In the genomic region with DNA sequence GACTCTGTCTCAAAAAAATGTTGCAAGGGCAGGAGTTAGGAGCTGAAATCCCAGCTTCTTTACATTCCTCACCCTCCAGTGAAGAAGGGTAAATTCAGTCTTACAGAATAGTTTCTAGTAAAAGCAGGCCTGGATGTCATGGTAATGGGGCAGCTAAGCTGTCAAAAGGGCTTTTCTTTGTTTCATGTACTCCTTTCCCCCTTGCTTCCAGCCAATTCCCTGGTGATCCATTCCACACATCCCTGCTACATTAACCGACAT, we compare ENCODE assay signal across 18 cellular contexts. TPM values are rescaled to one million over a fixed set of nuclear protein-coding genes. Genes with fewer than 3 reads are reported as not detected.
"Had no signal": no experiment of that assay in that cellular context is flagged by ENCODE, and none has a peak within 500 bp of the region (broad histone marks: within the 10 kb centered on the region; RNA-seq: fewer than 3 reads in every experiment).

No MANE protein-coding gene starts in this region.

- H3K27me3 Mint-ChIP-seq: activated naive CD4-positive, alpha-beta T cell treated with anti-CD3 and anti-CD28 coated beads, Interleukin-2, amount 50 U/mL, for 24 hours; stimulated activated memory B cell treated with anti-CD40 and anti-IgM and Interleukin-4, amounts not matched to agents 10 μg/mL and 1 μg/mL and 100 μg/mL, for 72 hours had no signal

- H2AFZ ChIP-seq: parathyroid adenoma had no signal

- H3K27ac ChIP-seq: parathyroid adenoma, thyroid gland had no signal

- H3K36me3 ChIP-seq: uterus had no signal

- FAIRE-seq: colon, endothelial cell of umbilical vein, frontal cortex had no signal

- H3K9me3 Mint-ChIP-seq: activated naive CD4-positive, alpha-beta T cell treated with anti-CD3 and anti-CD28 coated beads, Interleukin-2, amount 50 U/mL, for 24 hours; stimulated activated memory B cell treated with anti-CD40 and anti-IgM and Interleukin-4, amounts not matched to agents 10 μg/mL and 1 μg/mL and 100 μg/mL, for 72 hours had no signal

- H3K4me3 Mint-ChIP-seq: activated naive CD4-positive, alpha-beta T cell treated with anti-CD3 and anti-CD28 coated beads, Interleukin-2, amount 50 U/mL, for 24 hours; stimulated activated memory B cell treated with anti-CD40 and anti-IgM and Interleukin-4, amounts not matched to agents 10 μg/mL and 1 μg/mL and 100 μg/mL, for 72 hours had no signal

- H3K27ac Mint-ChIP-seq: activated naive CD4-positive, alpha-beta T cell treated with anti-CD3 and anti-CD28 coated beads, Interleukin-2, amount 50 U/mL, for 24 hours; stimulated activated memory B cell treated with anti-CD40 and anti-IgM and Interleukin-4, amounts not matched to agents 10 μg/mL and 1 μg/mL and 100 μg/mL, for 72 hours had no signal

- H3K4me3 ChIP-seq: adrenal gland, cardiac muscle cell, heart left ventricle, thyroid gland, uterus had no signal

- H3K9me3 ChIP-seq: adrenal gland, heart left ventricle, thyroid gland, uterus had no signal

- DNase-seq: activated CD4-positive, CD25-positive, alpha-beta regulatory T cell treated with anti-CD3 and anti-CD28 coated beads, Interleukin-2, amount 50 U/mL, for 72 hours; activated effector memory CD4-positive, alpha-beta T cell treated with Interleukin-2 at 50 U/mL for 16 hours; heart left ventricle; midbrain; stimulated activated CD4-positive, alpha-beta T cell treated with anti-CD3 and anti-CD28 coated beads, Interleukin-12 subunit alpha, Interleukin-12 subunit beta, amount 100 ng/mL, for 4 hours; thyroid gland; uterus had no signal

- H3K4me1 ChIP-seq: thyroid gland, uterus had no signal

- H3K27me3 ChIP-seq: adrenal gland, cardiac muscle cell, heart left ventricle, thyroid gland, uterus had no signal

- H3K9ac ChIP-seq: parathyroid adenoma had no signal

RNA-seq across cellular contexts. Expression of a gene that starts 43.7 kb away (rescaled TPM):
- total RNA-seq: activated CD8-positive, alpha-beta memory T cell treated with anti-CD3 and anti-CD28 coated beads for 36 hours; endothelial cell of umbilical vein; lower leg skin; renal cortical epithelial cell had no signal
- polyA plus RNA-seq: endothelial cell of umbilical vein had no signal
